In the genomic region with DNA sequence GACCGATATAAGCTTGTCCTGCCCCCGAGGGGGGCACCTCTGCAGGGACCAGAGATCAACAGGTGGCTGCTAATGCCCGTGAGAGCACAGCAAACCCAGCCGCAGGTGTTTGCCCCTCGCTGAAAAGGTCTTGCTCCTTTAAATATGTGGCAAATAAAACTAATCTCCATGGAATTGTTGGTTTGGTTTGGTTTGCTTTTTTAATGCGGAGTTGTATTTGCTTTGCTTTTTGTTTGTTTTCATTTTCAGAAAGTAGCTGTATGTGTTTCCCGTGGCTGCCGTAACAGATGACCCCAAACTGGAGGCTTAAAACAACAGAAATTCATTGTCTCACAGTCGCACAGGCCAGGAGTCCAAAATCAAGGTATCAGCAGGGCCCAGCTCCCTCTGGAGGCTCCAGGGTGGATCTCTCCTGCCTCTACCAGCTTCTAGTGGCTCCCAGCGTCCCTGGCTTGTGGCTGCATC, we compare ENCODE assay signal across 19 cellular contexts.
DNase-seq lines count a peak whose midpoint lies in the region; ATAC-seq, FAIRE-seq and TF ChIP-seq lines count a peak whose summit lies in the region.
"Had no signal": no experiment of that assay in that cellular context is flagged by ENCODE, and none has a peak within 500 bp of the region (broad histone marks: within the 10 kb centered on the region; RNA-seq: fewer than 3 reads in every experiment).

No MANE protein-coding gene starts in this region.

- intact Hi-C loops in HCT116 (cut with micrococcal nuclease) = no loop called here
- intact Hi-C loops in head of caudate nucleus (cut with DNase I) = loop anchor here (10.0 kb wide), 1 partner anchor 70 kb away; no protein-coding TSS in a partner anchor
- intact Hi-C loops in aorta (cut with DNase I) = no loop called here

- no peaks in the 10 kb centered on the region for H3K79me2 ChIP-seq in HCT116 (ENCODE audit: insufficient read depth, low read length)
- H3K79me2 ChIP-seq: parathyroid adenoma had no signal

- H3K4me3 Mint-ChIP-seq in T-helper 2 cell treated with Interferon-gamma antibody and Interleukin-4, amounts not matched to agents 5 μg/mL and 100 μg/mL, for 36 hours = no peak overlapping the region
- H3K4me3 Mint-ChIP-seq: activated CD8-positive, alpha-beta T cell treated with anti-CD3 and anti-CD28 coated beads for 36 hours had no signal

- no peak overlapping the region for H3K27ac Mint-ChIP-seq in T-helper 2 cell treated with Interferon-gamma antibody and Interleukin-4, amounts not matched to agents 5 μg/mL and 100 μg/mL, for 36 hours
- H3K27ac Mint-ChIP-seq: activated CD8-positive, alpha-beta T cell treated with anti-CD3 and anti-CD28 coated beads for 36 hours had no signal

- CTCF ChIA-PET in A549 (lab: Yijun Ruan, JAX) (interaction anchor here (0.7 to 1.7 kb wide), 6 partner anchors 33 to 119 kb away, joined by 3 to 7 read pairs (median 4); no protein-coding TSS in a partner anchor), HCT116 (lab: Charles Lee) (interaction anchor here (1.0 kb wide), 1 partner anchor 77 kb away, joined by 3 read pairs; no protein-coding TSS in a partner anchor)

- no peaks in the 10 kb centered on the region for H3K4me1 Mint-ChIP-seq in T-helper 2 cell treated with Interferon-gamma antibody and Interleukin-4, amounts not matched to agents 5 μg/mL and 100 μg/mL, for 36 hours (ENCODE audit: low read depth)

- no peak overlapping the region for H3K9ac ChIP-seq in HCT116 (ENCODE audit: low read length)
- H3K9ac ChIP-seq: parathyroid adenoma had no signal

- H3K27me3 Mint-ChIP-seq in T-helper 2 cell treated with Interferon-gamma antibody and Interleukin-4, amounts not matched to agents 5 μg/mL and 100 μg/mL, for 36 hours (ENCODE audit: low read depth) = no peaks in the 10 kb centered on the region
- H3K27me3 Mint-ChIP-seq: activated CD8-positive, alpha-beta T cell treated with anti-CD3 and anti-CD28 coated beads for 36 hours had no signal

- BruUV-seq in HCT116 (replicated peaks; lab: Mats Ljungman, UMichigan) = no TSS peak

- ATAC-seq in A549 (peak; percentile 69 to 86; a peak in 5 of 6 replicates), HCT116 (peak; percentile 67; the same call in 1 of the 2 replicates), left lobe of liver (peak; percentile 41), aorta (ENCODE audit: low FRiP score) (no peak)
- ATAC-seq: activated CD8-positive, alpha-beta T cell treated with anti-CD3 and anti-CD28 coated beads for 36 hours; GM12878 had no signal

- H3K4me1 ChIP-seq in A549 = peaks cover 18% of the 10 kb centered on the region
- peaks cover 0 to 4% of the 10 kb centered on the region in 2 experiments; a peak in 1 of 4 replicates for H3K4me1 ChIP-seq in HCT116 (ENCODE audit: control insufficient read depth in 1 of 2, insufficient read depth in 2 of 2, low read length in 2 of 2)
- H3K4me1 ChIP-seq in aorta (ENCODE audit: control insufficient read depth in 1 of 2, insufficient read depth in 2 of 2, low read length in 2 of 2) = no peaks in the 10 kb centered on the region
- H3K4me1 ChIP-seq: parathyroid adenoma had no signal

- no peaks in the 10 kb centered on the region for H3K9me2 ChIP-seq in HCT116 (ENCODE audit: insufficient read depth)

- H3K36me3 ChIP-seq in HCT116 (ENCODE audit: control insufficient read depth in 1 of 2, insufficient read depth in 2 of 2, low read length in 2 of 2) (no peaks in the 10 kb centered on the region), aorta (ENCODE audit: control insufficient read depth in 1 of 2, insufficient read depth in 2 of 2, low read length in 1 of 2) (no peaks in the 10 kb centered on the region)
- H3K36me3 ChIP-seq: MG63 had no signal

- POLR2A ChIA-PET in A549 (lab: Yijun Ruan, JAX) (no interaction called here), HCT116 (lab: Charles Lee) (no interaction called here)

- H3K4me3 ChIP-seq in A549 (no peak overlapping the region), HCT116 (replicated peaks in 1 of 2; ENCODE audit: low read depth in 1 of 2, low read length in 2 of 2) (no peak overlapping the region), aorta (ENCODE audit: low read length in 2 of 2) (no peak overlapping the region)
- H3K4me3 ChIP-seq: GM12878, MG63 had no signal

- H3K27me3 ChIP-seq in HCT116 (ENCODE audit: insufficient read depth, low read length) = no peaks in the 10 kb centered on the region
- no peaks in the 10 kb centered on the region for H3K27me3 ChIP-seq in aorta (ENCODE audit: control insufficient read depth in 1 of 2, insufficient read depth in 2 of 2, low read length in 1 of 2)
- H3K27me3 ChIP-seq: MG63 had no signal

- H3K4me2 ChIP-seq in A549 (no peak overlapping the region), HCT116 (ENCODE audit: low read length) (no peak overlapping the region)

- no peak for TF ChIP-seq EP300 in A549 (IDR thresholded peaks at IDR 0.05)

- no peak overlapping the region for H2AFZ ChIP-seq in HCT116 (ENCODE audit: low read depth, low read length, poor library complexity, severe bottlenecking)
- H2AFZ ChIP-seq: parathyroid adenoma had no signal

- RAD21 ChIA-PET in HCT116 (lab: Charles Lee; ENCODE audit: low non-redundant PET in 1 of 2, low total read pairs in 2 of 2, uncharacterized antibody in 2 of 2, unreplicated experiment in 2 of 2) = no interaction called here

- TF ChIP-seq RAD21 in A549 (conservative IDR thresholded peaks at IDR 0.05 in 1 of 2, IDR thresholded peaks at IDR 0.05 in 1 of 2) (peak in 1 of 2 experiments; percentile 23; a peak in 1 of 5 replicates), HCT116 (IDR thresholded peaks at IDR 0.05; ENCODE audit: low read depth) (no peak; the same call in 1 of the 2 replicates)

- WGBS in A549 (ENCODE audit: missing lambda C conversion rate) = 40% methylated on average over 10 of the region's 10 CpGs
- 92 to 97% methylated on average over 10 of the region's 10 CpGs for WGBS in aorta, 2 donors

- H3K36me3 Mint-ChIP-seq in T-helper 2 cell treated with Interferon-gamma antibody and Interleukin-4, amounts not matched to agents 5 μg/mL and 100 μg/mL, for 36 hours (ENCODE audit: low read depth) = no peaks in the 10 kb centered on the region

- TF ChIP-seq CTCF in A549 (IDR thresholded peaks at IDR 0.05) = no peak
- TF ChIP-seq CTCF in HCT116 (IDR thresholded peaks at IDR 0.05 in 2 of 3, conservative IDR thresholded peaks at IDR 0.05 in 1 of 3; ENCODE audit: borderline replicate concordance in 1 of 3, insufficient read depth in 1 of 3, low read depth in 2 of 3, low read length in 2 of 3) = peak in 2 of 3 experiments; percentile 11 to 19; a peak in 1 of 6 replicates
- TF ChIP-seq CTCF in VCaP (conservative IDR thresholded peaks at IDR 0.05) = peak; percentile 31; the same call in 1 of the 2 replicates

- H3K27ac ChIP-seq in A549 (peak overlapping the region in 1 of 2 experiments; percentile 56; a peak in 2 of 6 replicates), HCT116 (ENCODE audit: low read depth, low read length) (no peak overlapping the region), VCaP (peak overlapping the region; percentile 90), aorta (ENCODE audit: low read depth in 1 of 2, low read length in 2 of 2) (no peak overlapping the region)
- H3K27ac ChIP-seq: HL-60, parathyroid adenoma had no signal

- no peaks in the 10 kb centered on the region for H4K20me1 ChIP-seq in HCT116 (ENCODE audit: insufficient read depth)

- FAIRE-seq in A549 (lab: Jason Lieb, UNC) = no peak
- FAIRE-seq: GM12878, RCC 7860, urothelium cell line had no signal

- no peaks in the 10 kb centered on the region for H3K9me3 Mint-ChIP-seq in T-helper 2 cell treated with Interferon-gamma antibody and Interleukin-4, amounts not matched to agents 5 μg/mL and 100 μg/mL, for 36 hours
- H3K9me3 Mint-ChIP-seq: activated CD8-positive, alpha-beta T cell treated with anti-CD3 and anti-CD28 coated beads for 36 hours had no signal

- peak in 1 of 2 experiments; percentile 32 for DNase-seq in A549 (ENCODE audit: low read depth in 1 of 2, low spot score in 1 of 2)
- DNase-seq in HCT116 (ENCODE audit: low read depth, low spot score) = no peak
- no peak for DNase-seq in left lobe of liver (ENCODE audit: low spot score)
- DNase-seq in T-helper 2 cell treated with Interferon-gamma antibody and Interleukin-4, amounts not matched to agents 5 μg/mL and 100 μg/mL, for 36 hours (ENCODE audit: low spot score) = no peak
- no peak for DNase-seq in stimulated activated CD4-positive, alpha-beta T cell treated with anti-CD3 and anti-CD28 coated beads, Interleukin-4, amount 100 ng/mL, for 1 hour
- DNase-seq in head of caudate nucleus = no peak
- DNase-seq in aorta = no peak
- DNase-seq: activated CD8-positive, alpha-beta T cell treated with anti-CD3 and anti-CD28 coated beads for 36 hours; activated gamma-delta T cell; hippocampal formation; mammary epithelial cell; MG63; T1000 had no signal

- H3K9me3 ChIP-seq in A549 (no peaks in the 10 kb centered on the region), HCT116 (ENCODE audit: control insufficient read depth in 1 of 2, insufficient read depth in 1 of 2, low read depth in 1 of 2, low read length in 2 of 2) (no peaks in the 10 kb centered on the region), aorta (ENCODE audit: control insufficient read depth, low read length) (no peaks in the 10 kb centered on the region)
- H3K9me3 ChIP-seq: MG63 had no signal

- TF ChIP-seq POLR2A in A549 (IDR thresholded peaks at IDR 0.05; ENCODE audit: low read length) (no peak), HCT116 (IDR thresholded peaks at IDR 0.05; ENCODE audit: borderline replicate concordance, extremely low read depth, insufficient read depth, insufficient read length) (no peak)

TF ChIP-seq in A549, 52 proteins besides CTCF, POLR2A, EP300 and RAD21:
- no peak for TF ChIP-seq HEYL (CRISPR knock-in tag; IDR thresholded peaks at IDR 0.05)
- 0 out of 3 replicates have a peak, but pooled peaks have one; percentile 12 for TF ChIP-seq SMC3 (IDR thresholded peaks at IDR 0.05)
TF ChIP-seq in A549: peak in this region for 1.

TF ChIP-seq in HCT116, 20 proteins besides CTCF, POLR2A, EP300 and RAD21 (continues in another document):
- TF ChIP-seq SRF (IDR thresholded peaks at IDR 0.05; ENCODE audit: low read depth) (no peak), TCF7L2 (IDR thresholded peaks at IDR 0.05; ENCODE audit: borderline replicate concordance, extremely low read depth, insufficient read depth, insufficient read length) (no peak), EGR1 (IDR thresholded peaks at IDR 0.05; ENCODE audit: low read depth) (no peak), ELF1 (IDR thresholded peaks at IDR 0.05; ENCODE audit: borderline replicate concordance, low read depth) (no peak), CEBPB (IDR thresholded peaks at IDR 0.05; ENCODE audit: low read depth) (no peak), SIN3A (IDR thresholded peaks at IDR 0.05; ENCODE audit: low read depth) (no peak), FOSL1 (IDR thresholded peaks at IDR 0.05; ENCODE audit: low read depth) (no peak), ZNF274 (IDR thresholded peaks at IDR 0.05; ENCODE audit: low read depth, low read length) (no peak), EZH2 (IDR thresholded peaks at IDR 0.05) (no peak), POLR2AphosphoS5 (IDR thresholded peaks at IDR 0.05; ENCODE audit: low read depth, low read length) (no peak), ZFX (IDR thresholded peaks at IDR 0.05) (no peak), SP1 (IDR thresholded peaks at IDR 0.05; ENCODE audit: low read depth) (no peak), JUND (IDR thresholded peaks at IDR 0.05) (no peak)

Comparison
In these comparisons a context has a peak if more than half of its experiments do, and no peak if none do; other contexts are left out.
1. Of the 6 proteins assayed by ChIP-seq in both A549 and HCT116: peak only in A549: none; only in HCT116: CTCF; in both: none; in neither: 4; mixed calls (peak in some experiments, not most) for 1.